In the genomic region with DNA sequence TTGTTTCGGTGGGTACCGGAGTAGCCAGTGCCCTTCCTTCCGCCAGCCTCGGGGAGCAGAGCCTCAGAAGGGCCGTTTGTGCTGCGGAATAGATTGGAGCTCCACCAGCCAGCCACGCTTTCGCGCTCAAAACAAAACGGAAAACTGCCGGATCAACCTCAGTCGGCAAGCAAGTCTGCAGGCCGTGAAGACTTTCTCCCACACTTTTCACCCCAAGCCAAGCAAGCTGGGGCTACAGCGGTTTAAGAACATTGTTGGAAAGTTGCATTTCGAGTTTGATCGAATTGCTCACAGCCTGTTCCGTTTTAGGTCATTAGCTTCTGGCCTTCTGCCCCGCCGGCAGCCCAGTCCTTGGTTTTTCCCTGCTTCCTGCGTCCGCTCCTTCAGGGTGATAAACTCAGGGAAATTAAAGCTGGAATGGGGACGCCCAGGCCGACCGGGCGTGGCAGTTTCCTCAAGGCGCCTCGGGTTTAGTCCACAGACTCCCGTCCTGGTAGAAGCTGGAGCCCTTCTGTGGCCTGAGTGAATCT, we compare ENCODE assay signal across 8 cellular contexts. TPM values are rescaled to one million over a fixed set of nuclear protein-coding genes. Genes with fewer than 3 reads are reported as not detected.
DNase-seq lines count a peak whose midpoint lies in the region; ATAC-seq, FAIRE-seq and TF ChIP-seq lines count a peak whose summit lies in the region.

No MANE protein-coding gene starts in this region.

- peak overlapping the region; percentile 72 for H3K27ac ChIP-seq in Panc1 (ENCODE audit: low read length)
- H3K27ac ChIP-seq in H1 (ENCODE audit: low read depth, low read length): no peak overlapping the region
- no peak overlapping the region for H3K27ac ChIP-seq in mucosa of rectum (ENCODE audit: low read depth in 2 of 2, low read length in 2 of 2)

- no peak for TF ChIP-seq EP300 in H1 (IDR thresholded peaks at IDR 0.05; ENCODE audit: borderline replicate concordance in 1 of 2, low read depth in 2 of 2, low read length in 2 of 2)

- no peak overlapping the region for H3K56ac ChIP-seq in H1 (replicated peaks; ENCODE audit: insufficient read length, low read depth, low read length)

- H2BK120ac ChIP-seq in H1 (replicated peaks; ENCODE audit: low read depth, low read length): no peak overlapping the region

- TF ChIP-seq CTCF in Panc1 (IDR thresholded peaks at IDR 0.05) (no peak), H1 (IDR thresholded peaks at IDR 0.05; ENCODE audit: control extremely low read depth in 1 of 3, insufficient read depth in 1 of 3, low read depth in 1 of 3, low read length in 3 of 3) (no peak)

- peak overlapping the region; percentile 92 to 96 for H3K4me2 ChIP-seq in H1 (ENCODE audit: insufficient read depth in 1 of 2, low read depth in 2 of 2, low read length in 2 of 2)

- H3K4me3 ChIP-seq in Panc1 (ENCODE audit: low read depth in 2 of 2, low read length in 2 of 2) (peak overlapping the region; percentile 60 to 89), H1 (ENCODE audit: extremely low read depth in 1 of 4, insufficient read depth in 2 of 4, low read depth in 3 of 4, low read length in 4 of 4) (peak overlapping the region; percentile 45 to 70 (median 60); a peak in 7 of 8 replicates), mucosa of rectum (ENCODE audit: low read length in 2 of 2) (peak overlapping the region; percentile 66 to 78)

- in situ Hi-C loops in Panc1 (cut with HindIII; ENCODE audit: low pct_unique_long_range_greater_than_20kb, low sequenced_read_pairs): no loop called here

- no peak for TF ChIP-seq POLR2A in H1 (IDR thresholded peaks at IDR 0.05; ENCODE audit: control extremely low read depth in 1 of 2, low read depth in 2 of 2, low read length in 2 of 2)

- H4K8ac ChIP-seq in H1 (ENCODE audit: extremely low read depth, insufficient read depth, low read length): no peak overlapping the region

- no peak overlapping the region for H2BK15ac ChIP-seq in H1 (ENCODE audit: low read length)

- peaks cover 12% of the 10 kb centered on the region for H3K4me1 ChIP-seq in Panc1 (ENCODE audit: control insufficient read depth, insufficient read depth, low read length)
- H3K4me1 ChIP-seq in H1 (replicated peaks in 1 of 4; ENCODE audit: control insufficient read depth in 3 of 4, insufficient read depth in 4 of 4, low read length in 3 of 4): peaks cover 0 to 24% (median 12%) of the 10 kb centered on the region in 4 experiments; a peak in 6 of 7 replicates
- H3K4me1 ChIP-seq in mucosa of rectum (ENCODE audit: control insufficient read depth in 2 of 2, insufficient read depth in 2 of 2, low read length in 2 of 2): peaks cover 30 to 39% of the 10 kb centered on the region in 2 donors

- H3K23me2 ChIP-seq in H1 (ENCODE audit: low read depth, low read length): peaks cover 20% of the 10 kb centered on the region; the same call in 1 of the 2 replicates

- no peak overlapping the region for H3K9ac ChIP-seq in H1 (replicated peaks in 1 of 4; ENCODE audit: extremely low read depth in 1 of 4, low read depth in 3 of 4, low read length in 3 of 4)
- no peak overlapping the region for H3K9ac ChIP-seq in mucosa of rectum (ENCODE audit: low read depth in 1 of 2, low read length in 2 of 2)

- H3K9me3 ChIP-seq in Panc1 (ENCODE audit: control insufficient read depth, insufficient read depth, low read depth, low read length): no peaks in the 10 kb centered on the region
- H3K9me3 ChIP-seq in H1 (ENCODE audit: insufficient read depth in 2 of 2, low read depth in 1 of 2, low read length in 1 of 2): no peaks in the 10 kb centered on the region
- no peaks in the 10 kb centered on the region for H3K9me3 ChIP-seq in mucosa of rectum (ENCODE audit: control insufficient read depth in 2 of 2, low read length in 2 of 2)

- no peak overlapping the region for H2AK5ac ChIP-seq in H1 (ENCODE audit: low read depth, low read length)

- ATAC-seq in Panc1: 0 out of 2 replicates have a peak, but pooled peaks have one; percentile 20

- H3K14ac ChIP-seq in H1 (ENCODE audit: insufficient read length): no peak overlapping the region

- 0 out of 2 replicates have a peak overlapping the region, but pooled peaks have one; percentile 42 for H2BK12ac ChIP-seq in H1 (ENCODE audit: low read depth, low read length)

- H3K27me3 ChIP-seq in Panc1 (ENCODE audit: control insufficient read depth, insufficient read depth, low read length) (peaks cover 3% of the 10 kb centered on the region; the same call in 1 of the 2 replicates), H1 (replicated peaks in 1 of 4; ENCODE audit: control insufficient read depth in 3 of 4, extremely low read depth in 1 of 4, insufficient read depth in 3 of 4, low read length in 3 of 4) (peaks cover 46 to 75% (median 69%) of the 10 kb centered on the region in 4 experiments), mucosa of rectum (ENCODE audit: control insufficient read depth in 2 of 2, insufficient read depth in 2 of 2, low read length in 2 of 2) (peaks cover 35 to 47% of the 10 kb centered on the region in 2 donors)

- no peak for TF ChIP-seq RAD21 in H1 (IDR thresholded peaks at IDR 0.05 in 1 of 2, conservative IDR thresholded peaks at IDR 0.05 in 1 of 2; ENCODE audit: low read depth in 2 of 2, low read length in 2 of 2)

- H4K20me1 ChIP-seq in H1 (replicated peaks in 1 of 2; ENCODE audit: control insufficient read depth in 1 of 2, insufficient read depth in 2 of 2, low read length in 2 of 2): peaks cover 5 to 18% of the 10 kb centered on the region in 2 experiments

- H3K23ac ChIP-seq in H1 (ENCODE audit: insufficient read length): no peak overlapping the region

- no peak for FAIRE-seq in H1 (lab: Jason Lieb, UNC)

- H4K5ac ChIP-seq in H1 (ENCODE audit: insufficient read length, low read depth, low read length): no peak overlapping the region

- BruUV-seq in Panc1 (replicated peaks; lab: Mats Ljungman, UMichigan): no TSS peak

- no peaks in the 10 kb centered on the region for H3K79me1 ChIP-seq in H1 (ENCODE audit: low read depth, low read length)

- H3K4ac ChIP-seq in H1 (replicated peaks; ENCODE audit: insufficient read length, low read depth, low read length): no peak overlapping the region

- H2BK20ac ChIP-seq in H1 (ENCODE audit: low read length): no peak overlapping the region

- CTCF ChIA-PET in Panc1 (lab: Charles Lee): interaction anchor here (0.6 kb wide), 1 partner anchor 1676 kb away, joined by 4 read pairs; no protein-coding TSS in a partner anchor
- CTCF ChIA-PET in H1 (lab: Charles Lee; ENCODE audit: partially characterized antibody): interaction anchor here (0.7 to 13.6 kb wide), 7 partner anchors 9 to 60 kb away, joined by 3 to 143 read pairs (median 4); a partner anchor contains a TSS

- 0 out of 2 replicates have a peak overlapping the region, but pooled peaks have one; percentile 68 for H2AFZ ChIP-seq in H1 (ENCODE audit: low read length)

- WGBS in H1 (ENCODE audit: extremely low coverage in 1 of 2, insufficient coverage in 1 of 2, insufficient read length in 1 of 2, insufficient replicate concordance in 2 of 2, low coverage in 1 of 2, low lambda C conversion rate in 2 of 2, missing lambda C conversion rate in 1 of 2), 2 experiments: 3% methylated on average over 28 of the region's 28 CpGs; no CpG with 5 or more reads in 1 of the 2 experiments

- H3K36me3 ChIP-seq in Panc1 (ENCODE audit: control insufficient read depth, insufficient read depth, low read length): no peaks in the 10 kb centered on the region; the same call in 1 of the 2 replicates
- H3K36me3 ChIP-seq in H1 (ENCODE audit: control insufficient read depth in 2 of 4, insufficient read depth in 4 of 4, low read length in 3 of 4): peaks cover 0 to 5% (median 0%) of the 10 kb centered on the region in 4 experiments; a peak in 1 of 8 replicates
- no peaks in the 10 kb centered on the region for H3K36me3 ChIP-seq in mucosa of rectum (ENCODE audit: control insufficient read depth in 2 of 2, insufficient read depth in 2 of 2, low read length in 2 of 2)

- H2BK5ac ChIP-seq in H1 (ENCODE audit: low read depth, low read length): no peak overlapping the region

- H3K79me2 ChIP-seq in H1 (ENCODE audit: control insufficient read depth in 1 of 2, insufficient read depth in 2 of 2, low read length in 2 of 2): no peaks in the 10 kb centered on the region

- H4K91ac ChIP-seq in H1 (replicated peaks; ENCODE audit: insufficient read length, low read length): no peak overlapping the region

- intact Hi-C loops in Panc1 (cut with micrococcal nuclease; ENCODE audit: unreplicated experiment): no loop called here

- POLR2A ChIA-PET in Panc1 (lab: Charles Lee): interaction anchor here (0.6 kb wide), 1 partner anchor 274 kb away, joined by 3 read pairs; no protein-coding TSS in a partner anchor
- POLR2A ChIA-PET in H1 (lab: Charles Lee; ENCODE audit: partially characterized antibody): interaction anchor here (1.2 to 3.7 kb wide), 5 partner anchors 11 to 318 kb away, joined by 3 to 21 read pairs (median 8); no protein-coding TSS in a partner anchor

- peak; percentile 34 for DNase-seq in stimulated activated CD4-positive, alpha-beta T cell treated with anti-CD3 and anti-CD28 coated beads, Interleukin-15, amount 100 ng/mL, for 24 hours
- no peak for DNase-seq in stimulated activated CD4-positive, alpha-beta T cell treated with anti-CD3 and anti-CD28 coated beads, Interleukin-1b, Interleukin-23, amount 100 ng/mL, for 48 hours
- DNase-seq in Panc1 (ENCODE audit: low read depth, low spot score) (no peak), H1 (ENCODE audit: low read depth in 1 of 2, low spot score in 2 of 2) (no peak), hepatic stellate cell (ENCODE audit: low spot score) (no peak), KG1 (lab: John Stamatoyannopoulos, UW) (no peak), NCI-H524 treated with DMSO at 0.1 percent for 48 hours (lab: John Stamatoyannopoulos, UW) (no peak)

- H3K18ac ChIP-seq in H1 (ENCODE audit: extremely low read depth, low read length): no peak overlapping the region; the same call in 1 of the 2 replicates

RNA-seq across cellular contexts. Expression of a gene that starts 0.8 kb away (rescaled TPM):
- total RNA-seq in Panc1 (2021; ENCODE audit: unreplicated experiment): 12.3 TPM
- 20.4 TPM for polyA plus RNA-seq in Panc1 (2012; ENCODE audit: insufficient read length)
- total RNA-seq in H1 (2021; fragmentation: NEBNext Ultra II Directional; extraction: Animal tissue kit (Norgen Biotek cat#: 25700)): 0.27 and 0.41 TPM in 2 replicates
- 0.14 and 0.33 TPM in 2 replicates for polyA plus RNA-seq in H1 (2011; rRNA removed)
- polyA plus RNA-seq in H1 (2011; cell fraction: cytosol; rRNA removed): 0.16 TPM
- polyA plus RNA-seq in H1 (2011; cell fraction: nucleus; rRNA removed): 0.63 TPM
- 0.16 to 0.28 TPM (median 0.27 TPM) in 3 of 4 replicates, not detected in the other for polyA plus RNA-seq in H1 (2012, experiment 1 of 2)
- polyA plus RNA-seq in H1 (2012, experiment 2 of 2): not detected
- polyA plus RNA-seq in H1 (2013, experiment 1 of 2): 0.14 TPM
- polyA plus RNA-seq in H1 (2013, experiment 2 of 2): 0.09 TPM
- polyA minus RNA-seq in H1 (2011; rRNA and poly(A)+ RNA removed): not detected in 2 replicates
- not detected for polyA minus RNA-seq in H1 (2011; cell fraction: cytosol; rRNA and poly(A)+ RNA removed)
- polyA minus RNA-seq in H1 (2011; cell fraction: nucleus; rRNA and poly(A)+ RNA removed): not detected

RNA-seq across cellular contexts. Expression of a gene that starts 7.1 kb away (rescaled TPM):
- total RNA-seq in Panc1 (2021; ENCODE audit: unreplicated experiment): 2.9 TPM
- polyA plus RNA-seq in Panc1 (2012; ENCODE audit: insufficient read length): 2.3 TPM
- total RNA-seq in H1 (2021; fragmentation: NEBNext Ultra II Directional; extraction: Animal tissue kit (Norgen Biotek cat#: 25700)): not detected in 2 replicates
- 0.15 and 0.17 TPM in 2 replicates for polyA plus RNA-seq in H1 (2011; rRNA removed)
- 0.12 TPM for polyA plus RNA-seq in H1 (2011; cell fraction: cytosol; rRNA removed)
- polyA plus RNA-seq in H1 (2011; cell fraction: nucleus; rRNA removed): 0.41 TPM
- 0.11 to 0.16 TPM (median 0.15 TPM) in 3 of 4 replicates, not detected in the other for polyA plus RNA-seq in H1 (2012, experiment 1 of 2)
- not detected for polyA plus RNA-seq in H1 (2012, experiment 2 of 2)
- not detected for polyA plus RNA-seq in H1 (2013, experiment 1 of 2)
- polyA plus RNA-seq in H1 (2013, experiment 2 of 2): 0.04 TPM
- not detected in 2 replicates for polyA minus RNA-seq in H1 (2011; rRNA and poly(A)+ RNA removed)
- polyA minus RNA-seq in H1 (2011; cell fraction: cytosol; rRNA and poly(A)+ RNA removed): not detected
- 0.40 TPM for polyA minus RNA-seq in H1 (2011; cell fraction: nucleus; rRNA and poly(A)+ RNA removed)
